8 cellular contexts compared by ENCODE assay signal in genomic region chr14:67837011-67837624, GRCh38. TPM values are rescaled to one million over a fixed set of nuclear protein-coding genes. Genes with fewer than 3 reads are reported as not detected.
DNase-seq lines count a peak whose midpoint lies in the region; ATAC-seq and TF ChIP-seq lines count a peak whose summit lies in the region.

No MANE protein-coding gene starts in this region.

- no peaks in the 10 kb centered on the region for H3K27me3 ChIP-seq in CD4-positive, alpha-beta T cell (ENCODE audit: control insufficient read depth, insufficient read depth, low read length)

- no peak overlapping the region for H3K27ac ChIP-seq in CD4-positive, alpha-beta T cell (ENCODE audit: low read depth, low read length)

- in situ Hi-C loops in GM13976 (cut with MboI; ENCODE audit: low sequenced_read_pairs, unreplicated experiment): loop anchor here (25.0 kb wide), 1 partner anchor 1000 kb away; no protein-coding TSS in a partner anchor

- H3K27ac Mint-ChIP-seq in CD4-positive, alpha-beta T cell: no peak overlapping the region
- H3K27ac Mint-ChIP-seq in activated CD8-positive, alpha-beta T cell treated with anti-CD3 and anti-CD28 coated beads for 36 hours: no peak overlapping the region
- no peak overlapping the region for H3K27ac Mint-ChIP-seq in stimulated activated effector memory CD8-positive, alpha-beta T cell treated with anti-CD3 and anti-CD28 coated beads, Interleukin-12 subunit alpha, Interleukin-12 subunit beta, amount 100 ng/mL, for 72 hours

- H3K4me3 ChIP-seq in fibroblast of the aortic adventitia (ENCODE audit: low read depth, low read length): no peak overlapping the region

- DNase-seq in CD4-positive, alpha-beta T cell: peak in 9 of 10 experiments; percentile 18 to 65 (median 28)
- DNase-seq in GM13976 (ENCODE audit: low spot score) (no peak), NCI-H524 (lab: John Stamatoyannopoulos, UW) (peak; percentile 57 to 78), fibroblast of the aortic adventitia (ENCODE audit: low read depth) (peak; percentile 91), pulmonary artery endothelial cell (ENCODE audit: low read depth, low spot score) (peak; percentile 58)
- peak; percentile 61 for DNase-seq in activated CD8-positive, alpha-beta T cell treated with anti-CD3 and anti-CD28 coated beads for 36 hours
- no peak for DNase-seq in stimulated activated effector memory CD8-positive, alpha-beta T cell treated with anti-CD3 and anti-CD28 coated beads, Interleukin-12 subunit alpha, Interleukin-12 subunit beta, amount 100 ng/mL, for 72 hours (ENCODE audit: low spot score in 2 of 2)

- POLR2A ChIA-PET in CD4-positive, alpha-beta T cell (lab: Charles Lee): no interaction called here
- POLR2A ChIA-PET in activated CD8-positive, alpha-beta T cell treated with anti-CD3 and anti-CD28 coated beads for 36 hours (lab: Charles Lee): interaction anchor here (0.5 to 1.2 kb wide), 3 partner anchors 21 to 384 kb away, joined by 3 to 4 read pairs (median 3); partner anchors contain the start of gene ZFYVE26

- intact Hi-C loops in CD4-positive, alpha-beta T cell (cut with DNase I, micrococcal nuclease): loop anchor here (2.0 kb wide), 2 partner anchors 980 to 1008 kb away; no protein-coding TSS in a partner anchor
- intact Hi-C loops in activated CD8-positive, alpha-beta T cell treated with anti-CD3 and anti-CD28 coated beads for 36 hours (cut with micrococcal nuclease): no loop called here

- H3K27me3 Mint-ChIP-seq in CD4-positive, alpha-beta T cell: no peaks in the 10 kb centered on the region
- H3K27me3 Mint-ChIP-seq in activated CD8-positive, alpha-beta T cell treated with anti-CD3 and anti-CD28 coated beads for 36 hours: no peaks in the 10 kb centered on the region

- peaks cover 22% of the 10 kb centered on the region for H3K36me3 Mint-ChIP-seq in CD4-positive, alpha-beta T cell (ENCODE audit: low read depth)
- H3K36me3 Mint-ChIP-seq in activated CD8-positive, alpha-beta T cell treated with anti-CD3 and anti-CD28 coated beads for 36 hours (ENCODE audit: low read depth): peaks cover 7% of the 10 kb centered on the region
- H3K36me3 Mint-ChIP-seq in stimulated activated effector memory CD8-positive, alpha-beta T cell treated with anti-CD3 and anti-CD28 coated beads, Interleukin-12 subunit alpha, Interleukin-12 subunit beta, amount 100 ng/mL, for 72 hours: no peaks in the 10 kb centered on the region

- CTCF ChIA-PET in CD4-positive, alpha-beta T cell (lab: Charles Lee): interaction anchor here (0.6 to 1.1 kb wide), 3 partner anchors 17 to 976 kb away, joined by 3 to 4 read pairs (median 3); no protein-coding TSS in a partner anchor
- CTCF ChIA-PET in activated CD8-positive, alpha-beta T cell treated with anti-CD3 and anti-CD28 coated beads for 36 hours (lab: Charles Lee): interaction anchor here (0.6 to 2.1 kb wide), 17 partner anchors 11 to 980 kb away, joined by 3 to 10 read pairs (median 4); no protein-coding TSS in a partner anchor

- TF ChIP-seq CTCF in CD4-positive, alpha-beta T cell (IDR thresholded peaks at IDR 0.05): peak; percentile 66
- TF ChIP-seq CTCF in GM13976 (IDR thresholded peaks at IDR 0.05; ENCODE audit: borderline replicate concordance, control extremely low read depth, extremely low read depth, insufficient read depth, missing control alignments): peak; percentile 68
- TF ChIP-seq CTCF in activated CD8-positive, alpha-beta T cell treated with anti-CD3 and anti-CD28 coated beads for 36 hours (IDR thresholded peaks at IDR 0.05): peak; percentile 58
- peak; percentile 61 for TF ChIP-seq CTCF in fibroblast of the aortic adventitia (IDR thresholded peaks at IDR 0.05; ENCODE audit: insufficient read depth, low read length)

- H3K4me3 Mint-ChIP-seq in CD4-positive, alpha-beta T cell: no peak overlapping the region
- no peak overlapping the region for H3K4me3 Mint-ChIP-seq in activated CD8-positive, alpha-beta T cell treated with anti-CD3 and anti-CD28 coated beads for 36 hours
- H3K4me3 Mint-ChIP-seq in stimulated activated effector memory CD8-positive, alpha-beta T cell treated with anti-CD3 and anti-CD28 coated beads, Interleukin-12 subunit alpha, Interleukin-12 subunit beta, amount 100 ng/mL, for 72 hours: no peak overlapping the region

- peaks cover 7% of the 10 kb centered on the region for H3K4me1 Mint-ChIP-seq in CD4-positive, alpha-beta T cell (ENCODE audit: low read depth)
- no peaks in the 10 kb centered on the region for H3K4me1 Mint-ChIP-seq in activated CD8-positive, alpha-beta T cell treated with anti-CD3 and anti-CD28 coated beads for 36 hours (ENCODE audit: low read depth)
- peaks cover 1% of the 10 kb centered on the region for H3K4me1 Mint-ChIP-seq in stimulated activated effector memory CD8-positive, alpha-beta T cell treated with anti-CD3 and anti-CD28 coated beads, Interleukin-12 subunit alpha, Interleukin-12 subunit beta, amount 100 ng/mL, for 72 hours

- no peaks in the 10 kb centered on the region for H3K9me3 ChIP-seq in CD4-positive, alpha-beta T cell (ENCODE audit: control insufficient read depth, low read length)

- peak; percentile 63 for ATAC-seq in CD4-positive, alpha-beta T cell (ENCODE audit: poor library complexity)
- ATAC-seq in activated CD8-positive, alpha-beta T cell treated with anti-CD3 and anti-CD28 coated beads for 36 hours: no peak
- ATAC-seq in GM19467 (IDR thresholded peaks at IDR 0.05; ENCODE audit: unreplicated experiment): no peak
- ATAC-seq in stimulated activated effector memory CD8-positive, alpha-beta T cell treated with anti-CD3 and anti-CD28 coated beads, Interleukin-12 subunit alpha, Interleukin-12 subunit beta, amount 100 ng/mL, for 72 hours: no peak

- H3K9me3 Mint-ChIP-seq in CD4-positive, alpha-beta T cell: no peaks in the 10 kb centered on the region
- no peaks in the 10 kb centered on the region for H3K9me3 Mint-ChIP-seq in activated CD8-positive, alpha-beta T cell treated with anti-CD3 and anti-CD28 coated beads for 36 hours
- no peaks in the 10 kb centered on the region for H3K9me3 Mint-ChIP-seq in stimulated activated effector memory CD8-positive, alpha-beta T cell treated with anti-CD3 and anti-CD28 coated beads, Interleukin-12 subunit alpha, Interleukin-12 subunit beta, amount 100 ng/mL, for 72 hours

RNA-seq across cellular contexts. Expression of gene RAD51B, which starts 17.5 kb away (rescaled TPM):
- total RNA-seq in CD4-positive, alpha-beta T cell: 10 to 100 TPM; 18.4 to 20.0 TPM
- total RNA-seq in activated CD8-positive, alpha-beta T cell treated with anti-CD3 and anti-CD28 coated beads for 36 hours: 10 to 100 TPM; 38.2 to 40.6 TPM
- total RNA-seq in fibroblast of the aortic adventitia (ENCODE audit: low replicate concordance) (28.5 and 28.7 TPM in 2 replicates), pulmonary artery endothelial cell (9.8 and 14.3 TPM in 2 replicates)

RNA-seq across cellular contexts. Expression of gene ZFYVE26, which starts 20.7 kb away (rescaled TPM):
- 10 to 100 TPM; 20.5 to 23.2 TPM for total RNA-seq in CD4-positive, alpha-beta T cell
- total RNA-seq in activated CD8-positive, alpha-beta T cell treated with anti-CD3 and anti-CD28 coated beads for 36 hours: 10 to 100 TPM; 14.4 to 16.8 TPM
- total RNA-seq in fibroblast of the aortic adventitia (ENCODE audit: low replicate concordance): 24.3 and 30.8 TPM in 2 replicates
- total RNA-seq in pulmonary artery endothelial cell: 12.9 and 31.0 TPM in 2 replicates

Comparison
In these comparisons a context has a peak if more than half of its experiments do, and no peak if none do; other contexts are left out.
1. DNase-seq: peak in CD4-positive, alpha-beta T cell (9 of 10), NCI-H524 (2 of 2), activated CD8-positive, alpha-beta T cell treated with anti-CD3 and anti-CD28 coated beads for 36 hours (single experiment), fibroblast of the aortic adventitia (single experiment) and pulmonary artery endothelial cell (single experiment); none in GM13976 (single experiment) and stimulated activated effector memory CD8-positive, alpha-beta T cell treated with anti-CD3 and anti-CD28 coated beads, Interleukin-12 subunit alpha, Interleukin-12 subunit beta, amount 100 ng/mL, for 72 hours (0 of 2).
2. Peak in every context shown above with its lines, with median percentiles within 50 percentile points of each other: CTCF ChIP-seq.